In the genomic region with DNA sequence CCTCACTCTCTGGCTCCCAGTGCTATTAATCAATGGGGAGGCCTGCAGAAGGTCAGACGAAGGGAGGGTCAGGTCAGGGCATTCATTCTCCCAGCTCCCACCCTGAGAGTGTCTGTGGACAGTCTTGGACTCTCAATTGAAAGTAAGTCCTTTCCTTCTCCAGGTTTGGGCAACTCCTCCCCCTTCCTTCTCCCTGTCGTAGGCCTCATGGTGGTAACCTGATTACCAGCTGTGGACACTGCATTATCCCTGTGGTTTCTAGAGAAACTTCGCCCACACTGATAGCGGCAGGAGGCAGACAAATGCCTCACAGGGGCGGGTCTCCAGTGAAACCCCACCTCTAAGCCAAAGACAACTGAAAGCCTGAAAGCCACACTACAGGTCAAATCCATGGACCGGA, we compare ENCODE assay signal across 8 cellular contexts. TPM values are rescaled to one million over a fixed set of nuclear protein-coding genes. Genes with fewer than 3 reads are reported as not detected.
DNase-seq lines count a peak whose midpoint lies in the region; ATAC-seq lines count a peak whose summit lies in the region.

No MANE protein-coding gene starts in this region.

- POLR2A ChIA-PET in naive thymus-derived CD8-positive, alpha-beta T cell (lab: Charles Lee): interaction anchor here (0.7 to 2.6 kb wide), 8 partner anchors 10 to 159 kb away, joined by 3 to 24 read pairs (median 6); partner anchors contain the start of gene SLC25A19

- H3K4me3 Mint-ChIP-seq in activated naive CD8-positive, alpha-beta T cell treated with anti-CD3 and anti-CD28 coated beads for 36 hours: peak overlapping the region; percentile 77
- H3K4me3 Mint-ChIP-seq in naive thymus-derived CD8-positive, alpha-beta T cell: peak overlapping the region; percentile 68 to 95 (median 82)

- in situ Hi-C loops in KBM-7 (cut with MboI; ENCODE audit: low pct_unique_long_range_greater_than_20kb, low sequenced_read_pairs): no loop called here

- no peaks in the 10 kb centered on the region for H3K9me3 Mint-ChIP-seq in activated naive CD8-positive, alpha-beta T cell treated with anti-CD3 and anti-CD28 coated beads for 36 hours
- no peaks in the 10 kb centered on the region for H3K9me3 Mint-ChIP-seq in naive thymus-derived CD8-positive, alpha-beta T cell

- H3K36me3 Mint-ChIP-seq in activated naive CD8-positive, alpha-beta T cell treated with anti-CD3 and anti-CD28 coated beads for 36 hours: peaks cover 9% of the 10 kb centered on the region
- H3K36me3 Mint-ChIP-seq in naive thymus-derived CD8-positive, alpha-beta T cell: peaks cover 0 to 2% (median 0%) of the 10 kb centered on the region in 3 donors

- ATAC-seq in naive thymus-derived CD8-positive, alpha-beta T cell: no peak
- no peak for ATAC-seq in HG02840 (IDR thresholded peaks at IDR 0.05; ENCODE audit: low FRiP score, unreplicated experiment)

- no peaks in the 10 kb centered on the region for H3K27me3 Mint-ChIP-seq in activated naive CD8-positive, alpha-beta T cell treated with anti-CD3 and anti-CD28 coated beads for 36 hours
- no peaks in the 10 kb centered on the region for H3K27me3 Mint-ChIP-seq in naive thymus-derived CD8-positive, alpha-beta T cell

- DNase-seq in EL (peak; percentile 25), KBM-7 (peak; percentile 75), GM19238 (ENCODE audit: insufficient read length, low spot score) (no peak), T1000 (lab: John Stamatoyannopoulos, UW) (no peak), C1 segment of cervical spinal cord (lab: John Stamatoyannopoulos, UW) (no peak)
- peak; percentile 57 for DNase-seq in activated naive CD8-positive, alpha-beta T cell treated with anti-CD3 and anti-CD28 coated beads for 36 hours
- DNase-seq in naive thymus-derived CD8-positive, alpha-beta T cell: no peak

- H3K4me1 Mint-ChIP-seq in activated naive CD8-positive, alpha-beta T cell treated with anti-CD3 and anti-CD28 coated beads for 36 hours: peaks cover 90% of the 10 kb centered on the region
- peaks cover 51 to 98% (median 95%) of the 10 kb centered on the region in 4 donors for H3K4me1 Mint-ChIP-seq in naive thymus-derived CD8-positive, alpha-beta T cell

- peak overlapping the region; percentile 88 for H3K27ac Mint-ChIP-seq in activated naive CD8-positive, alpha-beta T cell treated with anti-CD3 and anti-CD28 coated beads for 36 hours
- peak overlapping the region; percentile 80 to 97 (median 90) for H3K27ac Mint-ChIP-seq in naive thymus-derived CD8-positive, alpha-beta T cell

RNA-seq across cellular contexts. Expression of gene SLC25A19, which starts 57.7 kb away (rescaled TPM):
- 100 to 1,000 TPM; 103 to 107 TPM for total RNA-seq in activated naive CD8-positive, alpha-beta T cell treated with anti-CD3 and anti-CD28 coated beads for 36 hours
- 10 to 100 TPM; 20.5 to 22.5 TPM for total RNA-seq in naive thymus-derived CD8-positive, alpha-beta T cell
- 10 to 100 TPM; 11.2 to 15.4 (median 13.3) TPM for polyA plus RNA-seq in naive thymus-derived CD8-positive, alpha-beta T cell

RNA-seq across cellular contexts. Expression of gene GRB2, which starts 58.6 kb away (rescaled TPM):
- 100 to 1,000 TPM; 161 to 165 TPM for total RNA-seq in activated naive CD8-positive, alpha-beta T cell treated with anti-CD3 and anti-CD28 coated beads for 36 hours
- 100 to 1,000 TPM; 143 to 145 TPM for total RNA-seq in naive thymus-derived CD8-positive, alpha-beta T cell
- polyA plus RNA-seq in naive thymus-derived CD8-positive, alpha-beta T cell: 100 to 1,000 TPM; 130 to 162 (median 154) TPM

Comparison
In these comparisons a context has a peak if more than half of its experiments do, and no peak if none do; other contexts are left out.
1. DNase-seq: peak in EL (single experiment), KBM-7 (single experiment) and activated naive CD8-positive, alpha-beta T cell treated with anti-CD3 and anti-CD28 coated beads for 36 hours (single experiment); none in naive thymus-derived CD8-positive, alpha-beta T cell (0 of 10), GM19238 (single experiment), T1000 (single experiment) and C1 segment of cervical spinal cord (0 of 14).
2. RNA of gene SLC25A19, which starts 57.7 kb away (total RNA-seq): 103 to 107 TPM in activated naive CD8-positive, alpha-beta T cell treated with anti-CD3 and anti-CD28 coated beads for 36 hours; 20.5 to 22.5 TPM in naive thymus-derived CD8-positive, alpha-beta T cell; every median in the first group is over 4 times any median in the second.